ENCODE assay signal across 8 cellular contexts in genomic region chr12:46546634-46547273, GRCh38.
DNase-seq lines count a peak whose midpoint lies in the region; ATAC-seq and TF ChIP-seq lines count a peak whose summit lies in the region.

No MANE protein-coding gene starts in this region.

- H3K9me3 Mint-ChIP-seq in activated CD8-positive, alpha-beta memory T cell treated with anti-CD3 and anti-CD28 coated beads, Interleukin-2, amount 10 ng/mL, durations not matched to agents 7 days and 5 days (ENCODE audit: low read depth) = peaks cover 2% of the 10 kb centered on the region

- CTCF ChIA-PET in activated CD8-positive, alpha-beta memory T cell treated with anti-CD3 and anti-CD28 coated beads, Interleukin-2, amount 10 ng/mL, durations not matched to agents 7 days and 5 days (lab: Charles Lee) = interaction anchor here (0.9 to 2.2 kb wide), 6 partner anchors 8 to 163 kb away, joined by 3 to 9 read pairs (median 4); no protein-coding TSS in a partner anchor

- no peaks in the 10 kb centered on the region for H3K27me3 ChIP-seq in WERI-Rb-1 (ENCODE audit: insufficient read depth, low read depth, severe bottlenecking)
- no peaks in the 10 kb centered on the region for H3K27me3 ChIP-seq in tibial artery

- intact Hi-C loops in tibial artery (cut with DNase I; ENCODE audit: low total_unique reads) = no loop called here

- H3K4me1 Mint-ChIP-seq in activated CD8-positive, alpha-beta memory T cell treated with anti-CD3 and anti-CD28 coated beads, Interleukin-2, amount 10 ng/mL, durations not matched to agents 7 days and 5 days = peaks cover 56% of the 10 kb centered on the region

- H3K36me3 ChIP-seq in WERI-Rb-1 (no peaks in the 10 kb centered on the region), tibial artery (no peaks in the 10 kb centered on the region)

- no peak for TF ChIP-seq CTCF in WERI-Rb-1 (IDR thresholded peaks at IDR 0.05; ENCODE audit: low read depth, low read length)
- no peak for TF ChIP-seq CTCF in tibial artery (IDR thresholded peaks at IDR 0.05)

- peak; percentile 79 for ATAC-seq in activated CD8-positive, alpha-beta memory T cell treated with anti-CD3 and anti-CD28 coated beads, Interleukin-2, amount 10 ng/mL, durations not matched to agents 7 days and 5 days
- ATAC-seq in HG03066 (IDR thresholded peaks at IDR 0.05; ENCODE audit: low read depth, unreplicated experiment) = peak; percentile 95
- ATAC-seq in stimulated activated naive CD8-positive, alpha-beta T cell treated with anti-CD3 and anti-CD28 coated beads, Interleukin-15, Interleukin-2, amounts not matched to agents 100 U/mL and 50 U/mL, for 24 hours = peak; percentile 60

- H3K27ac ChIP-seq in WERI-Rb-1 = no peak overlapping the region
- no peak overlapping the region for H3K27ac ChIP-seq in tibial artery

- DNase-seq in activated CD8-positive, alpha-beta memory T cell treated with anti-CD3 and anti-CD28 coated beads, Interleukin-2, amount 10 ng/mL, durations not matched to agents 7 days and 5 days = peak; percentile 57
- no peak for DNase-seq in activated CD8-positive, alpha-beta memory T cell treated with anti-CD3 and anti-CD28 coated beads, Interleukin-2, amount 50 U/mL, for 48 hours
- peak; percentile 20 for DNase-seq in WERI-Rb-1
- no peak for DNase-seq in stimulated activated naive CD8-positive, alpha-beta T cell treated with anti-CD3 and anti-CD28 coated beads, Interleukin-15, Interleukin-2, amounts not matched to agents 100 U/mL and 50 U/mL, for 24 hours
- no peak for DNase-seq in UCSD-AML1 (lab: John Stamatoyannopoulos, UW; ENCODE audit: unreplicated experiment)
- no peak for DNase-seq in NCI-H526 (lab: John Stamatoyannopoulos, UW)
- DNase-seq in tibial artery = no peak

- peaks cover 42% of the 10 kb centered on the region for H3K36me3 Mint-ChIP-seq in activated CD8-positive, alpha-beta memory T cell treated with anti-CD3 and anti-CD28 coated beads, Interleukin-2, amount 10 ng/mL, durations not matched to agents 7 days and 5 days

- peaks cover 0 to 6% (median 0%) of the 10 kb centered on the region in 4 donors for H3K4me1 ChIP-seq in tibial artery

- H3K4me3 ChIP-seq in WERI-Rb-1 (ENCODE audit: low read depth, low read length) = no peak overlapping the region
- no peak overlapping the region for H3K4me3 ChIP-seq in tibial artery

- H3K4me3 Mint-ChIP-seq in activated CD8-positive, alpha-beta memory T cell treated with anti-CD3 and anti-CD28 coated beads, Interleukin-2, amount 10 ng/mL, durations not matched to agents 7 days and 5 days = peak overlapping the region; percentile 6

- H3K9me3 ChIP-seq in WERI-Rb-1 (ENCODE audit: severe bottlenecking) (peaks cover 8% of the 10 kb centered on the region), tibial artery (no peaks in the 10 kb centered on the region)

- H3K27me3 Mint-ChIP-seq in activated CD8-positive, alpha-beta memory T cell treated with anti-CD3 and anti-CD28 coated beads, Interleukin-2, amount 10 ng/mL, durations not matched to agents 7 days and 5 days = no peaks in the 10 kb centered on the region

- peak overlapping the region; percentile 87 for H3K27ac Mint-ChIP-seq in activated CD8-positive, alpha-beta memory T cell treated with anti-CD3 and anti-CD28 coated beads, Interleukin-2, amount 10 ng/mL, durations not matched to agents 7 days and 5 days

Comparison
In these comparisons a context has a peak if more than half of its experiments do, and no peak if none do; other contexts are left out.
1. DNase-seq: peak in activated CD8-positive, alpha-beta memory T cell treated with anti-CD3 and anti-CD28 coated beads, Interleukin-2, amount 10 ng/mL, durations not matched to agents 7 days and 5 days (single experiment) and WERI-Rb-1 (single experiment); none in activated CD8-positive, alpha-beta memory T cell treated with anti-CD3 and anti-CD28 coated beads, Interleukin-2, amount 50 U/mL, for 48 hours (single experiment), stimulated activated naive CD8-positive, alpha-beta T cell treated with anti-CD3 and anti-CD28 coated beads, Interleukin-15, Interleukin-2, amounts not matched to agents 100 U/mL and 50 U/mL, for 24 hours (single experiment), UCSD-AML1 (single experiment), NCI-H526 (0 of 2) and tibial artery (0 of 2).
2. Peak in every context shown above with its lines, with median percentiles within 50 percentile points of each other: ATAC-seq.